8 cellular contexts compared by ENCODE assay signal in the genomic region with DNA sequence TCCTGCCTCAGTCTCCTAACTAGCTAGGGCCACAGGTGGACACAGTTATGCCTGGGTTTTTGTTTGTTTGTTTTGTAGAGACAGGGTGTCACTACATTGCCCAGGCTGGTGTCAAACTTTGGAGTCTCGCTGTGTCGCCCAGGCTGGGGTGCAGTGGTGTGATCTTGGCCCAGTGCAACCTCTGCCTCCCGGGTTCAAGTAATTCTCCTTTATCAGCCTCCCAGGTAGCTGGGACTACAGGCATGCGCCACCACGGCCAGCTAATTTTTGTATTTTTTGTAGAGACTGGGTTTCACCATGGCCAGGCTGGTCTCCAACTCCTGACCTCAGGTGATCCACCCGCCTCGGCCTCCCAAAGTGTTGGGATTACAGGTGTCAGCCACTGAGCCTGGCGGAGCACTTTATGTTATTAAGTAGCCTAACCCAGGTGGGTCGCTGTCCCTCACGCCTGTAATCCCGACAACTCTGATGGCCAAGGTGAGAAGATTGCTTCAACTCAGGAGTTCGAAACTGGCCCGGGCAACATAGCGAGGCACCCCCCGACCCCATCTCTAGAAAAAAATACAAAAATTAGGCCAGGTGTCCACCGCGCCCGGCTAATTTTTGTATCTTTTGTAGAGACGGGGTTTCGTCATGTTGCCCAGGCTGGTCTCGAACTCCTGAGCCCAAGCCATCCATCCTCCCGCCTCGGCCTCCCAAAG.
DNase-seq lines count a peak whose midpoint lies in the region; FAIRE-seq and TF ChIP-seq lines count a peak whose summit lies in the region.
"Not testable (repeated sequence)": the region's sequence is repeated elsewhere in the genome, so short reads cannot be mapped to it uniquely, and the experiment has no call there.

No MANE protein-coding gene starts in this region.

- not testable (repeated sequence) for TF ChIP-seq RAD21 in H1 (IDR thresholded peaks at IDR 0.05 in 1 of 2, conservative IDR thresholded peaks at IDR 0.05 in 1 of 2; ENCODE audit: low read depth in 2 of 2, low read length in 2 of 2)

- peak overlapping the region; percentile 50 to 56; a peak in 3 of 4 replicates for H3K4me2 ChIP-seq in H1 (ENCODE audit: insufficient read depth in 1 of 2, low read depth in 2 of 2, low read length in 2 of 2)

- not testable (repeated sequence) for H3K79me2 ChIP-seq in H1 (ENCODE audit: control insufficient read depth in 1 of 2, insufficient read depth in 2 of 2, low read length in 2 of 2)

- not testable (repeated sequence) for H2BK5ac ChIP-seq in H1 (ENCODE audit: low read depth, low read length)

- H3K9me3 ChIP-seq in SJSA1 (replicated peaks); H1 (ENCODE audit: insufficient read depth in 2 of 2, low read depth in 1 of 2, low read length in 1 of 2); iPS-15b (ENCODE audit: control insufficient read depth, insufficient read depth, low read length); neuron (ENCODE audit: low read length); stomach: not testable (repeated sequence)

- H3K27ac ChIP-seq in SJSA1; H1 (ENCODE audit: low read depth, low read length): not testable (repeated sequence)
- peak overlapping the region in 4 of 5 donors; percentile 87 to 92 (median 90) for H3K27ac ChIP-seq in stomach

- TF ChIP-seq EP300 in H1 (IDR thresholded peaks at IDR 0.05; ENCODE audit: borderline replicate concordance in 1 of 2, low read depth in 2 of 2, low read length in 2 of 2); stomach (IDR thresholded peaks at IDR 0.05): not testable (repeated sequence)

- H2BK20ac ChIP-seq in H1 (ENCODE audit: low read length): not testable (repeated sequence)

- H3K18ac ChIP-seq in H1 (ENCODE audit: extremely low read depth, low read length): not testable (repeated sequence)

- DNase-seq in Ammon's horn (ENCODE audit: low spot score): peak; percentile 3
- not testable (repeated sequence) for DNase-seq in HFFc6; SJSA1 (ENCODE audit: low read depth in 1 of 2, low spot score in 2 of 2); H1 (ENCODE audit: low read depth in 1 of 2, low spot score in 2 of 2); stomach

- not testable (repeated sequence) for H3K79me1 ChIP-seq in H1 (ENCODE audit: low read depth, low read length)

- H3K9me3 Mint-ChIP-seq in HFFc6; activated naive CD4-positive, alpha-beta T cell treated with anti-CD3 and anti-CD28 coated beads, Interleukin-2, amount 50 U/mL, for 24 hours: not testable (repeated sequence)

- H2AFZ ChIP-seq in H1 (ENCODE audit: low read length); neuron (ENCODE audit: low read depth, low read length): not testable (repeated sequence)

- not testable (repeated sequence) for H3K36me3 Mint-ChIP-seq in HFFc6 (ENCODE audit: low read depth); activated naive CD4-positive, alpha-beta T cell treated with anti-CD3 and anti-CD28 coated beads, Interleukin-2, amount 50 U/mL, for 24 hours

- H3K27ac Mint-ChIP-seq in HFFc6: peak overlapping the region; percentile 100; the same call in 1 of the 2 replicates
- not testable (repeated sequence) for H3K27ac Mint-ChIP-seq in activated naive CD4-positive, alpha-beta T cell treated with anti-CD3 and anti-CD28 coated beads, Interleukin-2, amount 50 U/mL, for 24 hours

- H2BK15ac ChIP-seq in H1 (ENCODE audit: low read length): not testable (repeated sequence)

- peak overlapping the region; percentile 47 for H3K4me3 ChIP-seq in SJSA1
- H3K4me3 ChIP-seq in H1 (ENCODE audit: extremely low read depth in 1 of 4, insufficient read depth in 2 of 4, low read depth in 3 of 4, low read length in 4 of 4): peak overlapping the region; percentile 47 to 74 (median 66); a peak in 6 of 8 replicates
- peak overlapping the region; percentile 70 for H3K4me3 ChIP-seq in iPS-15b (ENCODE audit: low read depth, low read length)
- peak overlapping the region; percentile 60 for H3K4me3 ChIP-seq in neuron (ENCODE audit: low read length)
- H3K4me3 ChIP-seq in stomach: peak overlapping the region; percentile 51 to 72 (median 55)

- H3K4me1 Mint-ChIP-seq in HFFc6 (ENCODE audit: low read depth); activated naive CD4-positive, alpha-beta T cell treated with anti-CD3 and anti-CD28 coated beads, Interleukin-2, amount 50 U/mL, for 24 hours: not testable (repeated sequence)

- H2AK5ac ChIP-seq in H1 (ENCODE audit: low read depth, low read length): not testable (repeated sequence)

- H4K20me1 ChIP-seq in H1 (replicated peaks in 1 of 2; ENCODE audit: control insufficient read depth in 1 of 2, insufficient read depth in 2 of 2, low read length in 2 of 2): not testable (repeated sequence)

- H4K8ac ChIP-seq in H1 (ENCODE audit: extremely low read depth, insufficient read depth, low read length): not testable (repeated sequence)

- H3K36me3 ChIP-seq in SJSA1; H1 (ENCODE audit: control insufficient read depth in 2 of 4, insufficient read depth in 4 of 4, low read length in 3 of 4); iPS-15b (ENCODE audit: control insufficient read depth, insufficient read depth, low read length); neuron (ENCODE audit: insufficient read depth, low read length); stomach: not testable (repeated sequence)

- not testable (repeated sequence) for H3K4me1 ChIP-seq in SJSA1 (replicated peaks); H1 (replicated peaks in 1 of 4; ENCODE audit: control insufficient read depth in 3 of 4, insufficient read depth in 4 of 4, low read length in 3 of 4); iPS-15b (ENCODE audit: control insufficient read depth, insufficient read depth, low read length); neuron (ENCODE audit: insufficient read depth, low read length)
- H3K4me1 ChIP-seq in stomach: peaks cover 4 to 14% (median 9%) of the 10 kb centered on the region in 4 donors

- H3K56ac ChIP-seq in H1 (replicated peaks; ENCODE audit: insufficient read length, low read depth, low read length): not testable (repeated sequence)

- H3K9ac ChIP-seq in H1 (replicated peaks in 1 of 4; ENCODE audit: extremely low read depth in 1 of 4, low read depth in 3 of 4, low read length in 3 of 4); iPS-15b (ENCODE audit: low read depth, low read length): not testable (repeated sequence)

- FAIRE-seq in H1 (lab: Jason Lieb, UNC): not testable (repeated sequence)

- TF ChIP-seq POLR2A in H1 (IDR thresholded peaks at IDR 0.05; ENCODE audit: control extremely low read depth in 1 of 2, low read depth in 2 of 2, low read length in 2 of 2); stomach (IDR thresholded peaks at IDR 0.05): not testable (repeated sequence)

- not testable (repeated sequence) for H3K27me3 Mint-ChIP-seq in HFFc6 (ENCODE audit: insufficient read depth); activated naive CD4-positive, alpha-beta T cell treated with anti-CD3 and anti-CD28 coated beads, Interleukin-2, amount 50 U/mL, for 24 hours

- H3K23me2 ChIP-seq in H1 (ENCODE audit: low read depth, low read length): not testable (repeated sequence)

- not testable (repeated sequence) for H4K5ac ChIP-seq in H1 (ENCODE audit: insufficient read length, low read depth, low read length)

- intact Hi-C loops in stomach (cut with DNase I; ENCODE audit: low total_unique reads): not testable (repeated sequence)

- H4K91ac ChIP-seq in H1 (replicated peaks; ENCODE audit: insufficient read length, low read length): not testable (repeated sequence)

- CTCF ChIA-PET in H1 (lab: Charles Lee; ENCODE audit: partially characterized antibody): interaction anchor here (0.6 kb wide), 1 partner anchor 124 kb away, joined by 3 read pairs; no protein-coding TSS in a partner anchor

- WGBS in H1 (ENCODE audit: extremely low coverage in 1 of 2, insufficient coverage in 1 of 2, insufficient read length in 1 of 2, insufficient replicate concordance in 2 of 2, low coverage in 1 of 2, low lambda C conversion rate in 2 of 2, missing lambda C conversion rate in 1 of 2), 2 experiments: 92% methylated on average over 19 of the region's 23 CpGs; no CpG with 5 or more reads in 1 of the 2 experiments
- WGBS in stomach, 5 donors: 80 to 88% (median 85%) methylated on average over 21 to 23 of the region's 23 CpGs

- not testable (repeated sequence) for H3K23ac ChIP-seq in H1 (ENCODE audit: insufficient read length)

- not testable (repeated sequence) for H3K27me3 ChIP-seq in SJSA1 (replicated peaks); H1 (replicated peaks in 1 of 4; ENCODE audit: control insufficient read depth in 3 of 4, extremely low read depth in 1 of 4, insufficient read depth in 3 of 4, low read length in 3 of 4); iPS-15b (ENCODE audit: control insufficient read depth, insufficient read depth, low read length); neuron (ENCODE audit: insufficient read depth, low read length); stomach

- not testable (repeated sequence) for TF ChIP-seq CTCF in HFFc6 (IDR thresholded peaks at IDR 0.05); H1 (IDR thresholded peaks at IDR 0.05; ENCODE audit: control extremely low read depth in 1 of 3, insufficient read depth in 1 of 3, low read depth in 1 of 3, low read length in 3 of 3); stomach (IDR thresholded peaks at IDR 0.05)

- not testable (repeated sequence) for H2BK12ac ChIP-seq in H1 (ENCODE audit: low read depth, low read length)

- POLR2A ChIA-PET in H1 (lab: Charles Lee; ENCODE audit: partially characterized antibody): interaction anchor here (1.3 kb wide), 1 partner anchor 92 kb away, joined by 5 read pairs; no protein-coding TSS in a partner anchor

- not testable (repeated sequence) for H3K4ac ChIP-seq in H1 (replicated peaks; ENCODE audit: insufficient read length, low read depth, low read length)

- not testable (repeated sequence) for H2BK120ac ChIP-seq in H1 (replicated peaks; ENCODE audit: low read depth, low read length)

- H3K14ac ChIP-seq in H1 (ENCODE audit: insufficient read length): not testable (repeated sequence)

- H3K4me3 Mint-ChIP-seq in HFFc6: peak overlapping the region; percentile 99
- H3K4me3 Mint-ChIP-seq in activated naive CD4-positive, alpha-beta T cell treated with anti-CD3 and anti-CD28 coated beads, Interleukin-2, amount 50 U/mL, for 24 hours: peak overlapping the region; percentile 11
